In the genomic region with DNA sequence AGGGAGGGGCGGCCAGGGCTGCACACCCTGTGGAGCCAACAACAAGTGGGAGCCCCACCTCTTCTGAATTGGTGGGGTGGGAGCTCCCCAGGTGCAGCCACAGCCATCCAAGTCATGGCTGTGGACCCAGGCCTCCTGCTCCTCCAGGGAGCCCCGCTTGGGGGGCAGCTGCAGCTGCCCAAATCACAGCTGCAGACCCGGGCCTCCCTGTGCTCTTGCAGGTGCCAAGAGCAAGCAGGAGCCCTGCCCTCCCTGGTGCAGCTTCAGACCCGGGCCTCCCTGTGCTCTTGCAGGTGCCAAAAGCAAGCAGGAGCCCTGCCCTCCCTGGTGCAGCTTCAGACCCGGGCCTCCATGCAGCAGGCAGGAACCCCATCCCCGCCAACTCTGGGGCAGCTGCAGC, we compare ENCODE assay signal across 19 cellular contexts. TPM values are rescaled to one million over a fixed set of nuclear protein-coding genes. Genes with fewer than 3 reads are reported as not detected.
DNase-seq lines count a peak whose midpoint lies in the region; ATAC-seq and TF ChIP-seq lines count a peak whose summit lies in the region.
"Had no signal": no experiment of that assay in that cellular context is flagged by ENCODE, and none has a peak within 500 bp of the region (broad histone marks: within the 10 kb centered on the region; RNA-seq: fewer than 3 reads in every experiment).

No MANE protein-coding gene starts in this region.

- no peak overlapping the region for H3K4me2 ChIP-seq in neuronal stem cell (ENCODE audit: insufficient read depth, low read length, poor library complexity, severe bottlenecking)
- H3K4me2 ChIP-seq: BLaER1 had no signal

- WGBS in neuronal stem cell (ENCODE audit: extremely low coverage in 2 of 2, insufficient read length in 2 of 2, insufficient replicate concordance in 1 of 2), 2 donors, result no CpG with 5 or more reads among the region's 6 CpGs

- no peak overlapping the region for H2BK5ac ChIP-seq in neuronal stem cell (ENCODE audit: low read length)

- ATAC-seq in WTC11, result peak; percentile 22; the same call in 1 of the 2 replicates
- ATAC-seq: GM12878 had no signal

- H2BK120ac ChIP-seq in neuronal stem cell (ENCODE audit: low read depth, low read length), result no peak overlapping the region

- no peaks in the 10 kb centered on the region for H3K27me3 ChIP-seq in neuronal stem cell (ENCODE audit: control insufficient read depth in 3 of 3, insufficient read depth in 3 of 3, low read depth in 1 of 3, low read length in 3 of 3)
- H3K27me3 ChIP-seq: BE2C, BLaER1 had no signal

- no peaks in the 10 kb centered on the region for H3K4me1 Mint-ChIP-seq in WTC11
- H3K4me1 Mint-ChIP-seq: CD14-positive monocyte; CD4-positive, alpha-beta memory T cell; CD4-positive, CD25-positive, alpha-beta regulatory T cell; CD8-positive, alpha-beta memory T cell had no signal

- H3K14ac ChIP-seq in neuronal stem cell (ENCODE audit: low read length), result peak overlapping the region; percentile 63

- no peak for TF ChIP-seq CTCF in WTC11 (IDR thresholded peaks at IDR 0.05)

- H2AK5ac ChIP-seq in neuronal stem cell (ENCODE audit: low read depth, low read length), result no peak overlapping the region

- peaks cover 3% of the 10 kb centered on the region for H3K9me3 Mint-ChIP-seq in WTC11
- H3K9me3 Mint-ChIP-seq: CD8-positive, alpha-beta memory T cell had no signal

- no peaks in the 10 kb centered on the region for H3K4me1 ChIP-seq in neuronal stem cell (ENCODE audit: control insufficient read depth in 2 of 2, insufficient read depth in 1 of 2, low read depth in 1 of 2, low read length in 2 of 2)
- H3K4me1 ChIP-seq: BE2C, BLaER1 had no signal

- no peak overlapping the region for H3K27ac Mint-ChIP-seq in WTC11
- H3K27ac Mint-ChIP-seq: CD14-positive monocyte; CD4-positive, alpha-beta memory T cell; CD8-positive, alpha-beta memory T cell had no signal

- no peak overlapping the region for H3K23ac ChIP-seq in neuronal stem cell (ENCODE audit: low read depth, low read length, poor library complexity)

- no peaks in the 10 kb centered on the region for H3K27me3 Mint-ChIP-seq in WTC11 (ENCODE audit: low read depth)

- H2BK15ac ChIP-seq in neuronal stem cell (ENCODE audit: low read length), result no peak overlapping the region

- POLR2A ChIA-PET in WTC11 (lab: Charles Lee), result no interaction called here

- no peak overlapping the region for H4K91ac ChIP-seq in neuronal stem cell (ENCODE audit: low read depth, low read length, poor library complexity)

- no peak overlapping the region for H3K4ac ChIP-seq in neuronal stem cell (ENCODE audit: low read length)

- no peak overlapping the region for H2AFZ ChIP-seq in neuronal stem cell (ENCODE audit: low read length)

- no peaks in the 10 kb centered on the region for H3K36me3 ChIP-seq in neuronal stem cell (replicated peaks in 1 of 2; ENCODE audit: control insufficient read depth in 2 of 2, insufficient read depth in 2 of 2, low read length in 2 of 2)
- H3K36me3 ChIP-seq: BE2C, BLaER1 had no signal

- H3K27ac ChIP-seq in neuronal stem cell (replicated peaks; ENCODE audit: low read length), result no peak overlapping the region
- H3K27ac ChIP-seq: BLaER1 had no signal

- H4K8ac ChIP-seq in neuronal stem cell (ENCODE audit: low read depth, low read length), result no peak overlapping the region

- peak overlapping the region in 1 of 2 donors; percentile 37 for H3K4me3 ChIP-seq in neuronal stem cell (ENCODE audit: low read length in 2 of 2)
- H3K4me3 ChIP-seq: BLaER1, GM12878 had no signal

- H3K36me3 Mint-ChIP-seq in WTC11, result peaks cover 9% of the 10 kb centered on the region
- H3K36me3 Mint-ChIP-seq: CD14-positive monocyte; CD4-positive, alpha-beta memory T cell; CD4-positive, CD25-positive, alpha-beta regulatory T cell had no signal

- peaks cover 3 to 9% of the 10 kb centered on the region in 2 donors for H3K9me3 ChIP-seq in neuronal stem cell (replicated peaks in 1 of 2; ENCODE audit: control insufficient read depth in 2 of 2, insufficient read depth in 1 of 2, low read depth in 1 of 2, low read length in 2 of 2)
- H3K9me3 ChIP-seq: BE2C had no signal

- DNase-seq in NAMALWA (ENCODE audit: low spot score), result peak; percentile 22
- no peak for DNase-seq in WTC11 (ENCODE audit: low spot score)
- DNase-seq in neuronal stem cell (ENCODE audit: low spot score), result no peak
- DNase-seq in DMS153 (lab: John Stamatoyannopoulos, UW), result no peak
- no peak for DNase-seq in GF-D8 (lab: John Stamatoyannopoulos, UW)
- no peak for DNase-seq in globus pallidus (ENCODE audit: low spot score)
- DNase-seq: 8988T; ACHN; BE2C; C1 segment of cervical spinal cord; CD4-positive, alpha-beta memory T cell; CD4-positive, CD25-positive, alpha-beta regulatory T cell; CD8-positive, alpha-beta memory T cell; COR-L47; DMS 273 treated with DMSO at 0.1 percent for 48 hours; DMS79 treated with DMSO at 0.1 percent for 48 hours had no signal

- CTCF ChIA-PET in WTC11 (lab: Charles Lee), result interaction anchor here (0.7 to 1.3 kb wide), 2 partner anchors 8 to 133 kb away, joined by 3 to 4 read pairs; no protein-coding TSS in a partner anchor

- peak overlapping the region; percentile 12 for H3K9ac ChIP-seq in neuronal stem cell (ENCODE audit: low read depth, low read length, poor library complexity)
- H3K9ac ChIP-seq: BLaER1 had no signal

- H2BK12ac ChIP-seq in neuronal stem cell (ENCODE audit: low read length), result no peak overlapping the region

- H3K18ac ChIP-seq in neuronal stem cell (ENCODE audit: low read length), result no peak overlapping the region

- no peaks in the 10 kb centered on the region for H3K79me1 ChIP-seq in neuronal stem cell (ENCODE audit: low read depth, low read length)

- H3K4me3 Mint-ChIP-seq in WTC11, result no peak overlapping the region
- H3K4me3 Mint-ChIP-seq: CD14-positive monocyte; CD4-positive, alpha-beta memory T cell; CD4-positive, CD25-positive, alpha-beta regulatory T cell; CD8-positive, alpha-beta memory T cell had no signal

TF ChIP-seq in WTC11, 78 proteins besides CTCF, POLR2A, EP300 and RAD21 (continues in another document):
- no peak for TF ChIP-seq MXD4 (CRISPR knock-in tag; IDR thresholded peaks at IDR 0.05; ENCODE audit: borderline replicate concordance)
- no peak for TF ChIP-seq IRF2 (CRISPR knock-in tag; IDR thresholded peaks at IDR 0.05; ENCODE audit: borderline replicate concordance, low read depth)
- no peak for TF ChIP-seq ZNF232 (CRISPR knock-in tag; IDR thresholded peaks at IDR 0.05)
- TF ChIP-seq, protein P1, sequence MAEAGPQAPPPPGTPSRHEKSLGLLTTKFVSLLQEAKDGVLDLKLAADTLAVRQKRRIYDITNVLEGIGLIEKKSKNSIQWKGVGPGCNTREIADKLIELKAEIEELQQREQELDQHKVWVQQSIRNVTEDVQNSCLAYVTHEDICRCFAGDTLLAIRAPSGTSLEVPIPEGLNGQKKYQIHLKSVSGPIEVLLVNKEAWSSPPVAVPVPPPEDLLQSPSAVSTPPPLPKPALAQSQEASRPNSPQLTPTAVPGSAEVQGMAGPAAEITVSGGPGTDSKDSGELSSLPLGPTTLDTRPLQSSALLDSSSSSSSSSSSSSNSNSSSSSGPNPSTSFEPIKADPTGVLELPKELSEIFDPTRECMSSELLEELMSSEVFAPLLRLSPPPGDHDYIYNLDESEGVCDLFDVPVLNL (CRISPR knock-in tag; IDR thresholded peaks at IDR 0.05; ENCODE audit: borderline replicate concordance, low read depth), result no peak
- no peak for TF ChIP-seq HMGXB4 (CRISPR knock-in tag; IDR thresholded peaks at IDR 0.05)
- TF ChIP-seq FOXP1 (CRISPR knock-in tag; IDR thresholded peaks at IDR 0.05; ENCODE audit: borderline replicate concordance), result no peak
- TF ChIP-seq HMGA2 (CRISPR knock-in tag; IDR thresholded peaks at IDR 0.05), result no peak
- TF ChIP-seq SMAD4 (CRISPR knock-in tag; IDR thresholded peaks at IDR 0.05), result no peak
- no peak for TF ChIP-seq ZMAT4 (CRISPR knock-in tag; IDR thresholded peaks at IDR 0.05)
- TF ChIP-seq FOXK1 (CRISPR knock-in tag; IDR thresholded peaks at IDR 0.05), result no peak
- TF ChIP-seq, protein P2, sequence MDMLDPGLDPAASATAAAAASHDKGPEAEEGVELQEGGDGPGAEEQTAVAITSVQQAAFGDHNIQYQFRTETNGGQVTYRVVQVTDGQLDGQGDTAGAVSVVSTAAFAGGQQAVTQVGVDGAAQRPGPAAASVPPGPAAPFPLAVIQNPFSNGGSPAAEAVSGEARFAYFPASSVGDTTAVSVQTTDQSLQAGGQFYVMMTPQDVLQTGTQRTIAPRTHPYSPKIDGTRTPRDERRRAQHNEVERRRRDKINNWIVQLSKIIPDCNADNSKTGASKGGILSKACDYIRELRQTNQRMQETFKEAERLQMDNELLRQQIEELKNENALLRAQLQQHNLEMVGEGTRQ (CRISPR knock-in tag; IDR thresholded peaks at IDR 0.05), result no peak
- TF ChIP-seq TEAD4 (CRISPR knock-in tag; IDR thresholded peaks at IDR 0.05), result no peak
- TF ChIP-seq, protein P3, sequence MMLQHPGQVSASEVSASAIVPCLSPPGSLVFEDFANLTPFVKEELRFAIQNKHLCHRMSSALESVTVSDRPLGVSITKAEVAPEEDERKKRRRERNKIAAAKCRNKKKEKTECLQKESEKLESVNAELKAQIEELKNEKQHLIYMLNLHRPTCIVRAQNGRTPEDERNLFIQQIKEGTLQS (CRISPR knock-in tag; conservative IDR thresholded peaks at IDR 0.05), result no peak
- no peak for TF ChIP-seq ZNF423 (CRISPR knock-in tag; IDR thresholded peaks at IDR 0.05)
- no peak for TF ChIP-seq NR3C1 (CRISPR knock-in tag; conservative IDR thresholded peaks at IDR 0.05; ENCODE audit: low read depth)
- no peak for TF ChIP-seq CREM (CRISPR knock-in tag; IDR thresholded peaks at IDR 0.05)

RNA-seq across cellular contexts. Expression of gene COX7A2L, which starts 46.5 kb away (rescaled TPM):
- 99.5 to 114 TPM (median 108 TPM) in 3 replicates for total RNA-seq in WTC11 (2021)
- polyA plus RNA-seq in neuronal stem cell (2013, experiment 1 of 2), result 136 TPM
- polyA plus RNA-seq in neuronal stem cell (2013, experiment 2 of 2), result 130 TPM
